20 cellular contexts compared by ENCODE assay signal in the genomic region with DNA sequence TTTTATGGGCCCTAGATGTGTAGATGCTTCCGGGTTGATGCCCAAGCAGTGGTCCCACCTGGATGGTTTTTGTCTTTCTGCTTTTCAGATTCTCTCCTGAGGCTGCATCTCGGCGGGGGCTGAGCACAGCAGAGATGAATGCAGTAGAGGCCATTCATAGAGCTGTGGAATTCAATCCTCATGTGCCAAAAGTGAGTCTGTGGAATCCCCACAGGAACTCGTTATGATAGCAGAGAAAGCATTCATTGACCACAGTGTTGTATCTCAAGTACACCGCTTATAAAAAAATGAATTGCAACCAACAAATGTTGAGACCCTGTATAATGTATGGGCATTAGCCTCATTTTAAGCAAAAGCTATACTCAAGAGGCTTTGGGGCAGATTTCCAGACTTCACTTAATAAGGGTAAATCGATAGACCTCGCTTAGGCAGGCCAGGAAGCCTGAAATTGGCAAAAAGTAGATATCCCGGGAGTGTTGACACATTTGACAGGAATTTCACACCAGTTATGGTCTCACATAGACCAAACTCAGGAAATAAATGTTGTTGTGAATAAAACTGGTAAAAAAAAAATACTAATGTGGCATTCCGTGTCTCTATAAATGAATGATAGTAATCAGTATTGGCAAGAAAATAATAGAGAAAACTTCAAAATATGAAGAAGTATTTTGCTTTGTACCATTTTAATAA.
A peak's percentile ranks its signal among the peaks of the same experiment; 100 is the strongest.
DNase-seq lines count a peak whose midpoint lies in the region; ATAC-seq, FAIRE-seq and TF ChIP-seq lines count a peak whose summit lies in the region.
"Had no signal": no experiment of that assay in that cellular context is flagged by ENCODE, and none has a peak within 500 bp of the region (broad histone marks: within the 10 kb centered on the region; RNA-seq: fewer than 3 reads in every experiment).

No MANE protein-coding gene starts in this region.

- no peaks in the 10 kb centered on the region for H3K4me1 ChIP-seq in H9 (ENCODE audit: insufficient read depth, low read length)
- H3K4me1 ChIP-seq: A549 had no signal

- no peak overlapping the region for H3K18ac ChIP-seq in H9 (ENCODE audit: insufficient read length, low read depth, low read length)

- no peak overlapping the region for H2BK120ac ChIP-seq in H9 (ENCODE audit: low read depth, low read length, poor library complexity, severe bottlenecking)

- no peak overlapping the region for H2BK5ac ChIP-seq in H9 (ENCODE audit: insufficient read length, low read length)

- H3K36me3 Mint-ChIP-seq in progenitor cell of endocrine pancreas (ENCODE audit: insufficient read depth) (peaks cover 2% of the 10 kb centered on the region), H9 (ENCODE audit: insufficient read depth in 1 of 3, low read depth in 3 of 3) (no peaks in the 10 kb centered on the region)

- no peak overlapping the region for H2BK20ac ChIP-seq in H9 (ENCODE audit: low read depth, low read length, poor library complexity, severe bottlenecking)

- H3K9me3 Mint-ChIP-seq in progenitor cell of endocrine pancreas (ENCODE audit: low read depth) = no peaks in the 10 kb centered on the region
- H3K9me3 Mint-ChIP-seq in H9 = no peaks in the 10 kb centered on the region
- H3K9me3 Mint-ChIP-seq: CD8-positive, alpha-beta T cell had no signal

- H3K27me3 ChIP-seq in H9 (ENCODE audit: insufficient read depth, low read length) = no peaks in the 10 kb centered on the region

- H2AFZ ChIP-seq in H9 (ENCODE audit: low read length) = no peak overlapping the region

- H3K79me1 ChIP-seq in H9 (ENCODE audit: insufficient read depth, low read depth, low read length, poor library complexity, severe bottlenecking) = no peaks in the 10 kb centered on the region

- H2BK12ac ChIP-seq in H9 (ENCODE audit: insufficient read length, low read depth, low read length) = no peak overlapping the region

- peak; percentile 44 for FAIRE-seq in RCC 7860 (lab: Jason Lieb, UNC)
- FAIRE-seq: A549, D721Med, G401.6, GM12891, HepG2, HTR-8/SVneo had no signal

- no peak overlapping the region for H4K5ac ChIP-seq in H9 (ENCODE audit: insufficient read length, low read depth, low read length)

- H3K27me3 Mint-ChIP-seq in progenitor cell of endocrine pancreas (no peaks in the 10 kb centered on the region), H9 (ENCODE audit: low read depth) (no peaks in the 10 kb centered on the region)

- H3K4me2 ChIP-seq in H9 (ENCODE audit: insufficient read depth, insufficient read length, low read length) = no peak overlapping the region
- H3K4me2 ChIP-seq: A549 had no signal

- H3K14ac ChIP-seq in H9 (ENCODE audit: insufficient read depth, low read length) = no peak overlapping the region

- no peaks in the 10 kb centered on the region for H3K23me2 ChIP-seq in H9 (ENCODE audit: insufficient read length, low read depth, low read length, poor library complexity, severe bottlenecking)

- no peak overlapping the region for H3K27ac ChIP-seq in H9 (ENCODE audit: insufficient read length, low read depth, low read length)
- H3K27ac ChIP-seq: A549 had no signal

- H3K9me3 ChIP-seq in H9 (ENCODE audit: control insufficient read depth, low read depth, low read length) = no peaks in the 10 kb centered on the region
- H3K9me3 ChIP-seq: A549, HAP-1 had no signal

- H3K4ac ChIP-seq in H9 (ENCODE audit: low read depth, low read length) = no peak overlapping the region

- H3K79me2 ChIP-seq in H9 (ENCODE audit: insufficient read depth, low read length) = no peaks in the 10 kb centered on the region

- no peak overlapping the region for H3T11ph ChIP-seq in H9 (ENCODE audit: low read length)

- TF ChIP-seq CTCF in progenitor cell of endocrine pancreas (IDR thresholded peaks at IDR 0.05; ENCODE audit: unreplicated experiment) = no peak
- no peak for TF ChIP-seq CTCF in H9 (conservative IDR thresholded peaks at IDR 0.05)

- H3K23ac ChIP-seq in H9 (ENCODE audit: insufficient read length, low read depth, low read length) = no peak overlapping the region

- no peak overlapping the region for H3K56ac ChIP-seq in H9 (ENCODE audit: insufficient read length, low read depth, low read length)

- H2BK15ac ChIP-seq in H9 (ENCODE audit: low read depth, low read length) = no peak overlapping the region

- H3K27ac Mint-ChIP-seq in progenitor cell of endocrine pancreas (peak overlapping the region; percentile 16), H9 (no peak overlapping the region)
- H3K27ac Mint-ChIP-seq: CD8-positive, alpha-beta T cell had no signal

- H3K4me1 Mint-ChIP-seq in progenitor cell of endocrine pancreas (ENCODE audit: low read depth) = peaks cover 2% of the 10 kb centered on the region
- H3K4me1 Mint-ChIP-seq in H9 = peaks cover 8 to 10% of the 10 kb centered on the region in 2 experiments
- H3K4me1 Mint-ChIP-seq: CD14-positive monocyte had no signal

- H2AK5ac ChIP-seq in H9 (ENCODE audit: insufficient read length, low read length) = no peak overlapping the region

- H4K8ac ChIP-seq in H9 (replicated peaks; ENCODE audit: insufficient read length, low read depth, low read length) = no peak overlapping the region

- ATAC-seq in HG02642 (IDR thresholded peaks at IDR 0.05; ENCODE audit: poor library complexity, unreplicated experiment) (no peak), GM21367 (IDR thresholded peaks at IDR 0.05; ENCODE audit: unreplicated experiment) (no peak)
- ATAC-seq: A549; CD8-positive, alpha-beta T cell; HepG2 had no signal

- no peak overlapping the region for H3K9ac ChIP-seq in H9 (ENCODE audit: extremely low read depth, insufficient read length, low read length)

- H3K4me3 Mint-ChIP-seq in progenitor cell of endocrine pancreas (ENCODE audit: low read depth) = no peak overlapping the region
- H3K4me3 Mint-ChIP-seq in H9 = no peak overlapping the region
- H3K4me3 Mint-ChIP-seq: CD14-positive monocyte; CD8-positive, alpha-beta T cell had no signal

- H4K91ac ChIP-seq in H9 (ENCODE audit: insufficient read length, low read depth, low read length) = no peak overlapping the region

- H4K20me1 ChIP-seq in H9 (ENCODE audit: control insufficient read depth, insufficient read depth, insufficient read length) = no peaks in the 10 kb centered on the region

- DNase-seq in RCC 7860 (ENCODE audit: low spot score) (no peak), dermis blood vessel endothelial cell (peak; percentile 30), progenitor cell of endocrine pancreas (ENCODE audit: low spot score, unreplicated experiment) (no peak), H9 (no peak)
- DNase-seq: CD8-positive, alpha-beta T cell; COR-L47; DMS153; DMS79 treated with DMSO at 0.1 percent for 48 hours; EL; GOT3 had no signal

- WGBS in H9 (ENCODE audit: extremely low coverage, insufficient read length, low lambda C conversion rate) = no CpG with 5 or more reads among the region's 9 CpGs
